Comparison of ENCODE assay signal across 11 cellular contexts in genomic region chr17:2064147-2064489, GRCh38. TPM values are rescaled to one million over a fixed set of nuclear protein-coding genes. Genes with fewer than 3 reads are reported as not detected.
A peak's percentile ranks its signal among the peaks of the same experiment; 100 is the strongest.
DNase-seq lines count a peak whose midpoint lies in the region; ATAC-seq, FAIRE-seq and TF ChIP-seq lines count a peak whose summit lies in the region.
"Had no signal": no experiment of that assay in that cellular context is flagged by ENCODE, and none has a peak within 500 bp of the region (broad histone marks: within the 10 kb centered on the region; RNA-seq: fewer than 3 reads in every experiment).

No MANE protein-coding gene starts in this region.

- ATAC-seq in right cardiac atrium = no peak
- ATAC-seq in HG03139 (IDR thresholded peaks at IDR 0.05; ENCODE audit: unreplicated experiment) = no peak
- no peak for ATAC-seq in GM21825 (IDR thresholded peaks at IDR 0.05; ENCODE audit: unreplicated experiment)

- H3K4me1 Mint-ChIP-seq in activated T-helper 1 cell treated with anti-CD3 and anti-CD28 coated beads, Interleukin-12 subunit alpha, Interleukin-12 subunit beta, Interleukin-2, Interleukin-4 antibody, amounts not matched to agents 30 ng/mL and 10 ng/mL and 1 ng/mL, durations not matched to agents 14 hours and 24 hours and 36 hours (ENCODE audit: low read depth) = peaks cover 72% of the 10 kb centered on the region
- H3K4me1 Mint-ChIP-seq in progenitor cell of endocrine pancreas (ENCODE audit: low read depth) = no peaks in the 10 kb centered on the region

- peak overlapping the region; percentile 86 for H3K27ac Mint-ChIP-seq in activated T-helper 1 cell treated with anti-CD3 and anti-CD28 coated beads, Interleukin-12 subunit alpha, Interleukin-12 subunit beta, Interleukin-2, Interleukin-4 antibody, amounts not matched to agents 30 ng/mL and 10 ng/mL and 1 ng/mL, durations not matched to agents 14 hours and 24 hours and 36 hours
- no peak overlapping the region for H3K27ac Mint-ChIP-seq in progenitor cell of endocrine pancreas

- FAIRE-seq in GM18507 (lab: Jason Lieb, UNC) = peak; percentile 5

- H3K4me3 Mint-ChIP-seq in activated T-helper 1 cell treated with anti-CD3 and anti-CD28 coated beads, Interleukin-12 subunit alpha, Interleukin-12 subunit beta, Interleukin-2, Interleukin-4 antibody, amounts not matched to agents 30 ng/mL and 10 ng/mL and 1 ng/mL, durations not matched to agents 14 hours and 24 hours and 36 hours = no peak overlapping the region
- H3K4me3 Mint-ChIP-seq in progenitor cell of endocrine pancreas (ENCODE audit: low read depth) = no peak overlapping the region

- DNase-seq in GM18507 (ENCODE audit: extremely low spot score, insufficient read length, low read depth) (no peak), right cardiac atrium (peak in 2 of 3 donors; percentile 4 to 47), progenitor cell of endocrine pancreas (ENCODE audit: low spot score, unreplicated experiment) (no peak), putamen (ENCODE audit: low spot score) (no peak)
- DNase-seq in activated T-helper 1 cell treated with anti-CD3 and anti-CD28 coated beads, Interleukin-12 subunit alpha, Interleukin-12 subunit beta, Interleukin-2, Interleukin-4 antibody, amounts not matched to agents 30 ng/mL and 10 ng/mL and 1 ng/mL, durations not matched to agents 14 hours and 24 hours and 36 hours (ENCODE audit: low spot score) = no peak
- DNase-seq: NCI-H1694; stimulated activated naive CD4-positive, alpha-beta T cell treated with Interleukin-2 at 50 U/mL for 16 hours had no signal

- H3K27me3 ChIP-seq in right cardiac atrium (ENCODE audit: control insufficient read depth, insufficient read depth) = no peaks in the 10 kb centered on the region

- no peaks in the 10 kb centered on the region for H3K9me3 Mint-ChIP-seq in activated T-helper 1 cell treated with anti-CD3 and anti-CD28 coated beads, Interleukin-12 subunit alpha, Interleukin-12 subunit beta, Interleukin-2, Interleukin-4 antibody, amounts not matched to agents 30 ng/mL and 10 ng/mL and 1 ng/mL, durations not matched to agents 14 hours and 24 hours and 36 hours
- H3K9me3 Mint-ChIP-seq in progenitor cell of endocrine pancreas (ENCODE audit: low read depth) = no peaks in the 10 kb centered on the region

- TF ChIP-seq CTCF in progenitor cell of endocrine pancreas (IDR thresholded peaks at IDR 0.05; ENCODE audit: unreplicated experiment) = no peak

- no peaks in the 10 kb centered on the region for H3K9me3 ChIP-seq in right cardiac atrium (ENCODE audit: control insufficient read depth, low read length)

- H3K27ac ChIP-seq in right cardiac atrium (ENCODE audit: low read length) (peak overlapping the region; percentile 68), skin epidermis (peak overlapping the region in 11 of 21 experiments; percentile 11 to 91 (median 48))

- intact Hi-C loops in activated T-helper 1 cell treated with anti-CD3 and anti-CD28 coated beads, Interleukin-12 subunit alpha, Interleukin-12 subunit beta, Interleukin-2, Interleukin-4 antibody, amounts not matched to agents 30 ng/mL and 10 ng/mL and 1 ng/mL, durations not matched to agents 14 hours and 24 hours and 36 hours (cut with micrococcal nuclease) = no loop called here
- intact Hi-C loops in right cardiac atrium (cut with DNase I) = loop anchor here in 2 of 4 donors (5.0 to 10.0 kb wide), 2 partner anchors 61 to 113 kb away; no protein-coding TSS in a partner anchor

- H3K4me1 ChIP-seq in right cardiac atrium (ENCODE audit: control insufficient read depth, insufficient read depth, low read length) = peaks cover 13% of the 10 kb centered on the region

- no peaks in the 10 kb centered on the region for H3K27me3 Mint-ChIP-seq in activated T-helper 1 cell treated with anti-CD3 and anti-CD28 coated beads, Interleukin-12 subunit alpha, Interleukin-12 subunit beta, Interleukin-2, Interleukin-4 antibody, amounts not matched to agents 30 ng/mL and 10 ng/mL and 1 ng/mL, durations not matched to agents 14 hours and 24 hours and 36 hours (ENCODE audit: insufficient read depth)
- peaks cover 30% of the 10 kb centered on the region for H3K27me3 Mint-ChIP-seq in progenitor cell of endocrine pancreas

- WGBS in right cardiac atrium = 57% methylated on average over 5 of the region's 5 CpGs

- no peak overlapping the region for H3K4me3 ChIP-seq in right cardiac atrium (ENCODE audit: low read length)
- no peak overlapping the region for H3K4me3 ChIP-seq in skin epidermis

- peaks cover 53% of the 10 kb centered on the region for H3K36me3 Mint-ChIP-seq in activated T-helper 1 cell treated with anti-CD3 and anti-CD28 coated beads, Interleukin-12 subunit alpha, Interleukin-12 subunit beta, Interleukin-2, Interleukin-4 antibody, amounts not matched to agents 30 ng/mL and 10 ng/mL and 1 ng/mL, durations not matched to agents 14 hours and 24 hours and 36 hours (ENCODE audit: low read depth)
- peaks cover 29% of the 10 kb centered on the region for H3K36me3 Mint-ChIP-seq in progenitor cell of endocrine pancreas (ENCODE audit: insufficient read depth)

RNA-seq across cellular contexts. Expression of gene HIC1, which starts 9.2 kb away (rescaled TPM):
- 45.6 and 47.0 TPM in 2 replicates for total RNA-seq in activated T-helper 1 cell treated with anti-CD3 and anti-CD28 coated beads, Interleukin-12 subunit alpha, Interleukin-12 subunit beta, Interleukin-2, Interleukin-4 antibody, amounts not matched to agents 30 ng/mL and 10 ng/mL and 1 ng/mL, durations not matched to agents 14 hours and 24 hours and 36 hours
- 10 to 100 TPM; 16.9 to 33.0 (median 24.7) TPM for total RNA-seq in right cardiac atrium
- 10.3 TPM for polyA plus RNA-seq in right cardiac atrium
- total RNA-seq in progenitor cell of endocrine pancreas = 0.69 and 0.86 TPM in 2 replicates

RNA-seq across cellular contexts. Expression of gene OVCA2, which starts 22.3 kb away (rescaled TPM):
- 43.9 and 44.0 TPM in 2 replicates for total RNA-seq in activated T-helper 1 cell treated with anti-CD3 and anti-CD28 coated beads, Interleukin-12 subunit alpha, Interleukin-12 subunit beta, Interleukin-2, Interleukin-4 antibody, amounts not matched to agents 30 ng/mL and 10 ng/mL and 1 ng/mL, durations not matched to agents 14 hours and 24 hours and 36 hours
- total RNA-seq in right cardiac atrium (10 to 100 TPM; 15.3 to 29.4 (median 20.5) TPM), progenitor cell of endocrine pancreas (21.9 and 25.4 TPM in 2 replicates)
- 35.6 TPM for polyA plus RNA-seq in right cardiac atrium

RNA-seq across cellular contexts. Expression of gene DPH1, which starts 34.2 kb away (rescaled TPM):
- total RNA-seq in activated T-helper 1 cell treated with anti-CD3 and anti-CD28 coated beads, Interleukin-12 subunit alpha, Interleukin-12 subunit beta, Interleukin-2, Interleukin-4 antibody, amounts not matched to agents 30 ng/mL and 10 ng/mL and 1 ng/mL, durations not matched to agents 14 hours and 24 hours and 36 hours = 49.4 and 61.3 TPM in 2 replicates
- total RNA-seq in right cardiac atrium (10 to 100 TPM; 24.7 to 30.7 (median 27.5) TPM), progenitor cell of endocrine pancreas (39.1 and 44.0 TPM in 2 replicates)
- 20.5 TPM for polyA plus RNA-seq in right cardiac atrium

RNA-seq across cellular contexts. Expression of gene RTN4RL1, which starts 39.0 kb away (rescaled TPM):
- total RNA-seq in activated T-helper 1 cell treated with anti-CD3 and anti-CD28 coated beads, Interleukin-12 subunit alpha, Interleukin-12 subunit beta, Interleukin-2, Interleukin-4 antibody, amounts not matched to agents 30 ng/mL and 10 ng/mL and 1 ng/mL, durations not matched to agents 14 hours and 24 hours and 36 hours = 1.0 TPM in 2 replicates
- total RNA-seq in right cardiac atrium (1 to 10 TPM; 3.9 to 5.7 (median 4.2) TPM), progenitor cell of endocrine pancreas (11.1 and 12.4 TPM in 2 replicates)
- 5.4 TPM for polyA plus RNA-seq in right cardiac atrium
- total RNA-seq: glomerular endothelial cell had no signal

Comparison
In these comparisons a context has a peak if more than half of its experiments do, and no peak if none do; other contexts are left out.
1. DNase-seq: peak in right cardiac atrium (2 of 3); none in GM18507 (single experiment), activated T-helper 1 cell treated with anti-CD3 and anti-CD28 coated beads, Interleukin-12 subunit alpha, Interleukin-12 subunit beta, Interleukin-2, Interleukin-4 antibody, amounts not matched to agents 30 ng/mL and 10 ng/mL and 1 ng/mL, durations not matched to agents 14 hours and 24 hours and 36 hours (single experiment), progenitor cell of endocrine pancreas (single experiment) and putamen (single experiment).